In the genomic region with DNA sequence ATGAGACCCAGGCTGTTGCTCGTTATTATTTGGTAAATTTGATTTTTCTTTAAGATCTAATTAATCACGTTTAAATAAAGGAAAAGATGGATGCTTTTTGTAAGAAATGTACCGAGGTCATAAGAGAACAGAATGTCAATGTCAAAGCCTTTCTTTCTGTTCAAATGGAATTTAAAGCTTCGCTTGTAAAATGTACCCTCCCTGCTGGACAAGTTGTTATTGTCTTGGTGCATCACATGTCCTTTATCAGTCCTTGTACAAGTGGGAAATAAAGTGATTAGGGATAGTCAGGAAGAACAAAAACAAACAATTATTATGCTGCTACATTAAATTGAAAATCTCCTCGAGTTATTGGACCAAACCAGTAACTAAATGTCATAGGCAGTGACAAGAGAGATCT, we compare ENCODE assay signal across 14 cellular contexts.
A peak's percentile ranks its signal among the peaks of the same experiment; 100 is the strongest.
DNase-seq lines count a peak whose midpoint lies in the region; ATAC-seq lines count a peak whose summit lies in the region.
"Had no signal": no experiment of that assay in that cellular context is flagged by ENCODE, and none has a peak within 500 bp of the region (broad histone marks: within the 10 kb centered on the region; RNA-seq: fewer than 3 reads in every experiment).

No MANE protein-coding gene starts in this region.

- H3K36me3 ChIP-seq in Karpas-422 (ENCODE audit: insufficient read depth, low read length): no peaks in the 10 kb centered on the region
- H3K36me3 ChIP-seq: HAP-1 had no signal

- no peak overlapping the region for H3K9ac ChIP-seq in Karpas-422 (ENCODE audit: low read length)
- H3K9ac ChIP-seq: GM23248 had no signal

- H2AFZ ChIP-seq in Karpas-422 (ENCODE audit: low read length): no peak overlapping the region
- H2AFZ ChIP-seq: GM23248 had no signal

- no peaks in the 10 kb centered on the region for H3K27me3 ChIP-seq in Karpas-422 (ENCODE audit: low read length)

- H3K27ac ChIP-seq in angular gyrus (ENCODE audit: low read depth, low read length) (peak overlapping the region; percentile 72), Karpas-422 (ENCODE audit: low read length) (no peak overlapping the region)
- H3K27ac ChIP-seq: A549, C4-2B, GM23248 had no signal

- no peaks in the 10 kb centered on the region for H3K9me2 ChIP-seq in Karpas-422 (replicated peaks; ENCODE audit: insufficient read depth, low read length)

- no peak overlapping the region for H3K4me3 ChIP-seq in Karpas-422 (ENCODE audit: low read length)
- H3K4me3 ChIP-seq: A549, GM23248, HAP-1 had no signal

- H3K9me3 ChIP-seq in Karpas-422 (ENCODE audit: low read length): no peaks in the 10 kb centered on the region
- H3K9me3 ChIP-seq: A549, Caco-2, HAP-1 had no signal

- H4K20me1 ChIP-seq in Karpas-422 (ENCODE audit: insufficient read depth, low read depth, low read length): no peaks in the 10 kb centered on the region

- no peaks in the 10 kb centered on the region for H3K4me1 ChIP-seq in Karpas-422 (ENCODE audit: low read length)
- H3K4me1 ChIP-seq: A549, Caco-2 had no signal

- no peaks in the 10 kb centered on the region for H3K79me2 ChIP-seq in Karpas-422 (ENCODE audit: low read length)

- DNase-seq in globus pallidus (ENCODE audit: low spot score) (peak; percentile 33), superior temporal gyrus (ENCODE audit: extremely low spot score) (peak; percentile 68), Karpas-422 (no peak)
- no peak for DNase-seq in activated CD4-positive, alpha-beta T cell treated with anti-CD3 and anti-CD28 coated beads, Interleukin-2, amount 50 U/mL, for 48 hours
- DNase-seq: AML-193; Caco-2; CD4-positive, alpha-beta T cell; GM23248; IMR-90 had no signal

- ATAC-seq in HG03095 (IDR thresholded peaks at IDR 0.05; ENCODE audit: unreplicated experiment): no peak
- ATAC-seq: A549 had no signal

- no peak overlapping the region for H3K4me2 ChIP-seq in Karpas-422 (ENCODE audit: low read depth, low read length, poor library complexity, severe bottlenecking)
- H3K4me2 ChIP-seq: A549 had no signal

Comparison
In these comparisons a context has a peak if more than half of its experiments do, and no peak if none do; other contexts are left out.
1. DNase-seq: peak in globus pallidus (single experiment) and superior temporal gyrus (single experiment); none in Karpas-422 (single experiment) and activated CD4-positive, alpha-beta T cell treated with anti-CD3 and anti-CD28 coated beads, Interleukin-2, amount 50 U/mL, for 48 hours (0 of 2).